ENCODE assay signal across 9 cellular contexts in the genomic region with DNA sequence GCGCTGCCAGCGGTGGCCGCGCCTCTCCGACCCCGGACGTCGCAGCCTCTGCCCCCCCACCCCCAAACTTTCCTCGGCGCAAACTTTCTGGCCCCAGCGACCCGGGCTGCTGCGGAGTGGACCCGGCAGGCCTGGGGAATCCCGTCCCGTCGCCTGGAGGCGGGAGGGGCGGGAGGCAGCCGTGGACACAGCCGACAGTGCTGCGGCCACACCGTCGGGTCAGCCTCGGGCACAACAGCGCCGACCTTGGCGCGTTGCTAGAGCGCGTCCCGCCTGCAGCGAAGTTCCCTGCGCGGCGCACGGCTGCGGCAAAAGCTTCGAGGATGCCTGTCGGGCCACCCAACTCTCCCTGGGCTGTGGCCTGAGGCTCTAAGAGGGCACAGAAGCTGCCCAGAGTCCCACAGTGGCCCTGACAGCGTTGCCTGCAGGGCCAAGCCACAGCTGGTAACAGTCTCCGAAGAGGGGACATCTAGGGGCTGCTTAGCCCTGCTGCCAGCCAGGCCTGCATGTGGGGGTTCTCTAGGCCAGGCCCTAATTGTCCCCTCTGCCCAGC. TPM values are rescaled to one million over a fixed set of nuclear protein-coding genes. Genes with fewer than 3 reads are reported as not detected.
DNase-seq lines count a peak whose midpoint lies in the region; ATAC-seq and TF ChIP-seq lines count a peak whose summit lies in the region.
"Had no signal": no experiment of that assay in that cellular context is flagged by ENCODE, and none has a peak within 500 bp of the region (broad histone marks: within the 10 kb centered on the region; RNA-seq: fewer than 3 reads in every experiment).

No MANE protein-coding gene starts in this region.

- CTCF ChIA-PET in IMR-90 (lab: Yijun Ruan, JAX), result interaction anchor here (0.5 to 1.1 kb wide), 3 partner anchors 17 to 64 kb away, joined by 3 to 4 read pairs (median 3); no protein-coding TSS in a partner anchor

- H3K79me1 ChIP-seq in IMR-90 (ENCODE audit: low read depth in 1 of 2, low read length in 2 of 2), result peaks cover 24 to 56% of the 10 kb centered on the region in 2 experiments
- no peaks in the 10 kb centered on the region for H3K79me1 ChIP-seq in mesendoderm (ENCODE audit: low read length)

- peak overlapping the region; percentile 99 for H2AK9ac ChIP-seq in IMR-90 (replicated peaks; ENCODE audit: low read depth, low read length, poor library complexity)

- H3K9ac ChIP-seq in IMR-90 (ENCODE audit: low read depth, low read length) (peak overlapping the region; percentile 57), mesendoderm (ENCODE audit: low read length) (no peak overlapping the region)

- H2AFZ ChIP-seq in IMR-90 (replicated peaks; ENCODE audit: low read length, poor library complexity), result peak overlapping the region; percentile 83

- H2BK5ac ChIP-seq in IMR-90 (ENCODE audit: low read depth, low read length, poor library complexity, severe bottlenecking) (no peak overlapping the region), mesendoderm (ENCODE audit: low read length) (no peak overlapping the region)

- in situ Hi-C loops in IMR-90 (cut with MboI; ENCODE audit: low sequenced_read_pairs), result loop anchor here (25.0 kb wide), 1 partner anchor 741 kb away; a partner anchor contains a TSS

- H2AK5ac ChIP-seq in IMR-90 (ENCODE audit: low read depth, low read length), result peak overlapping the region; percentile 61; the same call in 1 of the 2 replicates
- H2AK5ac ChIP-seq in mesendoderm (ENCODE audit: low read length), result no peak overlapping the region

- H2BK120ac ChIP-seq in IMR-90 (ENCODE audit: low read depth, low read length) (no peak overlapping the region; the same call in 1 of the 2 replicates), mesendoderm (ENCODE audit: low read depth, low read length) (no peak overlapping the region)

- H3K27ac ChIP-seq in IMR-90 (ENCODE audit: insufficient read depth, low read length), result peak overlapping the region; percentile 51
- no peak overlapping the region for H3K27ac ChIP-seq in mesendoderm (ENCODE audit: low read depth, low read length)

- POLR2A ChIA-PET in IMR-90 (lab: Charles Lee; ENCODE audit: unreplicated experiment), result no interaction called here

- H3K23ac ChIP-seq in IMR-90 (ENCODE audit: low read depth, low read length) (peak overlapping the region; percentile 46; the same call in 1 of the 2 replicates), mesendoderm (ENCODE audit: low read length) (no peak overlapping the region)

- H4K8ac ChIP-seq in IMR-90 (ENCODE audit: low read depth in 2 of 2, low read length in 2 of 2) (peak overlapping the region; percentile 30 to 43; a peak in 2 of 4 replicates), mesendoderm (ENCODE audit: low read depth, low read length) (no peak overlapping the region)

- H3K18ac ChIP-seq in IMR-90 (ENCODE audit: low read depth, low read length), result no peak overlapping the region
- H3K18ac ChIP-seq in mesendoderm (ENCODE audit: low read length), result no peak overlapping the region

- no peak overlapping the region for H3K27ac Mint-ChIP-seq in dendritic cell treated with granulocyte-macrophage colony-stimulating factor and Interleukin-4, amounts not matched to agents 40 ng/mL and 50 ng/mL, for 4 days

- TF ChIP-seq POLR2A in IMR-90 (IDR thresholded peaks at IDR 0.05; ENCODE audit: low read depth, low read length), result no peak

- H2BK15ac ChIP-seq in IMR-90 (ENCODE audit: low read depth, low read length) (no peak overlapping the region), mesendoderm (replicated peaks; ENCODE audit: low read depth) (no peak overlapping the region)

- peak overlapping the region; percentile 39 for H3K4me3 Mint-ChIP-seq in dendritic cell treated with granulocyte-macrophage colony-stimulating factor and Interleukin-4, amounts not matched to agents 40 ng/mL and 50 ng/mL, for 4 days

- H3K9me3 Mint-ChIP-seq in dendritic cell treated with granulocyte-macrophage colony-stimulating factor and Interleukin-4, amounts not matched to agents 40 ng/mL and 50 ng/mL, for 4 days, result no peaks in the 10 kb centered on the region

- no peak overlapping the region for H2BK20ac ChIP-seq in IMR-90 (ENCODE audit: low read depth, low read length)

- intact Hi-C loops in IMR-90 (cut with micrococcal nuclease), result loop anchor here (5.0 kb wide), 1 partner anchor 66 kb away; no protein-coding TSS in a partner anchor
- intact Hi-C loops in dendritic cell treated with granulocyte-macrophage colony-stimulating factor and Interleukin-4, amounts not matched to agents 40 ng/mL and 50 ng/mL, for 4 days (cut with micrococcal nuclease), result no loop called here

- H3K36me3 Mint-ChIP-seq in dendritic cell treated with granulocyte-macrophage colony-stimulating factor and Interleukin-4, amounts not matched to agents 40 ng/mL and 50 ng/mL, for 4 days (ENCODE audit: low read depth), result peaks cover 4% of the 10 kb centered on the region

- H3K27me3 ChIP-seq in IMR-90 (ENCODE audit: control insufficient read depth, insufficient read depth, low read length) (no peaks in the 10 kb centered on the region), mesendoderm (ENCODE audit: insufficient read depth, low read length, poor library complexity) (peaks cover 36% of the 10 kb centered on the region)

- DNase-seq in 8988T (peak; percentile 58), IMR-90 (peak; percentile 22), mesendoderm (peak; percentile 33), T-helper 1 cell (no peak), SW480 (ENCODE audit: low spot score) (no peak)

- H3K9me3 ChIP-seq in IMR-90 (ENCODE audit: control insufficient read depth, insufficient read depth, low read length), result no peaks in the 10 kb centered on the region

- H4K91ac ChIP-seq in IMR-90 (ENCODE audit: insufficient read depth, low read depth, low read length), result peak overlapping the region; percentile 13; the same call in 1 of the 2 replicates

- H3K56ac ChIP-seq in IMR-90 (ENCODE audit: extremely low read depth, insufficient read depth, low read length) (no peak overlapping the region), mesendoderm (ENCODE audit: low read length) (no peak overlapping the region)

- TF ChIP-seq CTCF in IMR-90 (conservative IDR thresholded peaks at IDR 0.05; ENCODE audit: low read depth, low read length), result no peak

- no peaks in the 10 kb centered on the region for H3K79me2 ChIP-seq in mesendoderm (ENCODE audit: control insufficient read depth, insufficient read depth, low read length)

- no TSS peak for BruUV-seq in IMR-90 (replicated peaks; lab: Mats Ljungman, UMichigan)

- H3K36me3 ChIP-seq in IMR-90 (ENCODE audit: control insufficient read depth, insufficient read depth, low read length) (peaks cover 15% of the 10 kb centered on the region), mesendoderm (ENCODE audit: control insufficient read depth, insufficient read depth, low read length) (no peaks in the 10 kb centered on the region)

- H3K4ac ChIP-seq in IMR-90 (ENCODE audit: low read depth, low read length), result peak overlapping the region; percentile 24
- no peak overlapping the region for H3K4ac ChIP-seq in mesendoderm (ENCODE audit: low read depth, low read length)

- H3K9me1 ChIP-seq in IMR-90 (ENCODE audit: insufficient read depth, low read length), result peaks cover 17% of the 10 kb centered on the region

- peaks cover 43% of the 10 kb centered on the region for H3K27me3 Mint-ChIP-seq in dendritic cell treated with granulocyte-macrophage colony-stimulating factor and Interleukin-4, amounts not matched to agents 40 ng/mL and 50 ng/mL, for 4 days

- H3K4me1 Mint-ChIP-seq in dendritic cell treated with granulocyte-macrophage colony-stimulating factor and Interleukin-4, amounts not matched to agents 40 ng/mL and 50 ng/mL, for 4 days (ENCODE audit: low read depth), result peaks cover 12% of the 10 kb centered on the region

- H3K4me3 ChIP-seq in IMR-90 (ENCODE audit: insufficient read depth, low read depth, low read length), result peak overlapping the region; percentile 93
- H3K4me3 ChIP-seq in mesendoderm (ENCODE audit: low read length), result no peak overlapping the region

- H3K4me1 ChIP-seq in IMR-90 (ENCODE audit: control insufficient read depth, insufficient read depth, low read length) (peaks cover 16% of the 10 kb centered on the region), mesendoderm (ENCODE audit: control insufficient read depth, low read depth, low read length) (no peaks in the 10 kb centered on the region)

- H3K4me2 ChIP-seq in IMR-90 (ENCODE audit: low read depth, low read length), result peak overlapping the region; percentile 81
- no peak overlapping the region for H3K4me2 ChIP-seq in mesendoderm (ENCODE audit: low read length)

- peak overlapping the region; percentile 27; the same call in 1 of the 2 replicates for H3K14ac ChIP-seq in IMR-90 (replicated peaks; ENCODE audit: low read depth, low read length)

- H4K20me1 ChIP-seq in IMR-90 (ENCODE audit: insufficient read depth, low read length), result peaks cover 35% of the 10 kb centered on the region

- 1% methylated on average over 20 of the region's 42 CpGs; no CpG with 5 or more reads in 1 of the 2 experiments for WGBS in IMR-90 (ENCODE audit: extremely low coverage in 2 of 2, insufficient read length in 1 of 2), 2 experiments
- no CpG with 5 or more reads among the region's 42 CpGs for WGBS in mesendoderm (ENCODE audit: extremely low coverage, insufficient coverage, low lambda C conversion rate)

- TF ChIP-seq RAD21 in IMR-90 (IDR thresholded peaks at IDR 0.05; ENCODE audit: low read length), result no peak

- H4K5ac ChIP-seq in IMR-90 (ENCODE audit: low read depth, low read length), result peak overlapping the region; percentile 2; the same call in 1 of the 2 replicates
- H4K5ac ChIP-seq in mesendoderm (ENCODE audit: low read length), result no peak overlapping the region

- ATAC-seq in IMR-90 (ENCODE audit: low read depth) (peak; percentile 53), HG03432 (IDR thresholded peaks at IDR 0.05; ENCODE audit: unreplicated experiment) (no peak), GM21737 (IDR thresholded peaks at IDR 0.05; ENCODE audit: unreplicated experiment) (no peak)

- dilution Hi-C loops in IMR-90 (cut with HindIII; ENCODE audit: low sequenced_read_pairs, unreplicated experiment), result no loop called here

RNA-seq across cellular contexts. Expression of a gene that starts 1.3 kb away (rescaled TPM):
- total RNA-seq in IMR-90 (2012; rRNA removed), result 10.0 and 10.2 TPM in 2 replicates
- 46.9 and 47.7 TPM in 2 replicates for polyA plus RNA-seq in IMR-90 (2012; rRNA removed)
- 34.3 and 53.4 TPM in 2 replicates for polyA plus RNA-seq in IMR-90 (2012; cell fraction: cytosol; rRNA removed)
- polyA plus RNA-seq in IMR-90 (2012; cell fraction: nucleus; rRNA removed; ENCODE audit: low replicate concordance), result 34.8 and 48.3 TPM in 2 replicates
- 0.07 TPM for polyA plus RNA-seq in mesendoderm (2013, experiment 1 of 2)
- 0.10 TPM for polyA plus RNA-seq in mesendoderm (2013, experiment 2 of 2)

RNA-seq across cellular contexts. Expression of a gene that starts 27.2 kb away (rescaled TPM):
- not detected in 2 replicates for total RNA-seq in IMR-90 (2012; rRNA removed)
- polyA plus RNA-seq in IMR-90 (2012; rRNA removed), result 0.03 TPM in 1 of 2 replicates, not detected in the other
- polyA plus RNA-seq in IMR-90 (2012; cell fraction: cytosol; rRNA removed), result 0.03 TPM in 1 of 2 replicates, not detected in the other
- polyA plus RNA-seq in IMR-90 (2012; cell fraction: nucleus; rRNA removed; ENCODE audit: low replicate concordance), result 0.07 TPM in 1 of 2 replicates, not detected in the other
- polyA plus RNA-seq in mesendoderm (2013, experiment 1 of 2), result 0.03 TPM
- polyA plus RNA-seq in mesendoderm (2013, experiment 2 of 2), result 0.01 TPM
- total RNA-seq: activated CD8-positive, alpha-beta memory T cell treated with anti-CD3 and anti-CD28 coated beads for 36 hours had no signal

RNA-seq across cellular contexts. Expression of a gene that starts 39.6 kb away (rescaled TPM):
- total RNA-seq in IMR-90 (2012; rRNA removed), result 13.3 and 22.5 TPM in 2 replicates
- 42.4 and 64.7 TPM in 2 replicates for polyA plus RNA-seq in IMR-90 (2012; rRNA removed)
- 94.5 and 111 TPM in 2 replicates for polyA plus RNA-seq in IMR-90 (2012; cell fraction: cytosol; rRNA removed)
- 24.3 and 34.4 TPM in 2 replicates for polyA plus RNA-seq in IMR-90 (2012; cell fraction: nucleus; rRNA removed; ENCODE audit: low replicate concordance)
- 64.6 TPM for polyA plus RNA-seq in mesendoderm (2013, experiment 1 of 2)
- 65.6 TPM for polyA plus RNA-seq in mesendoderm (2013, experiment 2 of 2)

RNA-seq across cellular contexts. Expression of a gene that starts 51.0 kb away (rescaled TPM):
- total RNA-seq in IMR-90 (2012; rRNA removed), result 54.3 and 56.4 TPM in 2 replicates
- 67.8 and 79.7 TPM in 2 replicates for polyA plus RNA-seq in IMR-90 (2012; rRNA removed)
- 95.6 and 109 TPM in 2 replicates for polyA plus RNA-seq in IMR-90 (2012; cell fraction: cytosol; rRNA removed)
- polyA plus RNA-seq in IMR-90 (2012; cell fraction: nucleus; rRNA removed; ENCODE audit: low replicate concordance), result 105 and 168 TPM in 2 replicates
- 84.9 TPM for polyA plus RNA-seq in mesendoderm (2013, experiment 1 of 2)
- 85.2 TPM for polyA plus RNA-seq in mesendoderm (2013, experiment 2 of 2)

RNA-seq across cellular contexts. Expression of a gene that starts 58.2 kb away (rescaled TPM):
- total RNA-seq in IMR-90 (2012; rRNA removed), result 3,245 and 3,358 TPM in 2 replicates
- polyA plus RNA-seq in IMR-90 (2012; rRNA removed), result 1,894 and 1,932 TPM in 2 replicates
- 1,040 and 4,080 TPM in 2 replicates for polyA plus RNA-seq in IMR-90 (2012; cell fraction: cytosol; rRNA removed)
- 541 and 964 TPM in 2 replicates for polyA plus RNA-seq in IMR-90 (2012; cell fraction: nucleus; rRNA removed; ENCODE audit: low replicate concordance)
- 708 TPM for polyA plus RNA-seq in mesendoderm (2013, experiment 1 of 2)
- 707 TPM for polyA plus RNA-seq in mesendoderm (2013, experiment 2 of 2)

Comparison
In these comparisons a context has a peak if more than half of its experiments do, and no peak if none do; other contexts are left out.
1. DNase-seq: peak in 8988T (single experiment), IMR-90 (single experiment) and mesendoderm (single experiment); none in T-helper 1 cell (0 of 5) and SW480 (single experiment).